Comparison of ENCODE assay signal across 18 cellular contexts in the genomic region with DNA sequence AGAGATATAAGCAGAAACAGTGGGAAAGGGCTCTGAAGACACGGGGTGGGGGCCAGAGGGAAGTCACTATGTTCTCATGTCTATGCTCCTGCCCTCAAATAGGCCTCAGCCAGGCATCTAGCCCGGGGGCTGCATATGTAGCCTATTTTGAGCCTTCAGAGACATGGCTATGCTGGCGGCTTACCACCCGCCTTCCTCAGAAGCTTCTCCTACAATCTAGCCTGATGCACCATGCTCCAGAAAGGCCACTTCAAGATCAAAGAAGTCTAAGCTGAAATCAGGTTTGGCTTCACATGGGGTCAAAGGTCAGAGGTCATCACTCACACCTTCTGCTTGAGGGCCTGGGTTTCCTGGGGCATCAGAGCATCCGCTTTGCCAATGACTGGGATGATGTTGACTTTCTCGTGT. TPM values are rescaled to one million over a fixed set of nuclear protein-coding genes. Genes with fewer than 3 reads are reported as not detected.
DNase-seq lines count a peak whose midpoint lies in the region; ATAC-seq and TF ChIP-seq lines count a peak whose summit lies in the region.
"Had no signal": no experiment of that assay in that cellular context is flagged by ENCODE, and none has a peak within 500 bp of the region (broad histone marks: within the 10 kb centered on the region; RNA-seq: fewer than 3 reads in every experiment).

No MANE protein-coding gene starts in this region.

- H3K23ac ChIP-seq in neuronal stem cell (ENCODE audit: low read depth, low read length, poor library complexity), result no peak overlapping the region

- peaks cover 24 to 26% of the 10 kb centered on the region in 2 donors for H3K4me1 ChIP-seq in neuronal stem cell (ENCODE audit: control insufficient read depth in 2 of 2, insufficient read depth in 1 of 2, low read depth in 1 of 2, low read length in 2 of 2)
- peaks cover 11% of the 10 kb centered on the region for H3K4me1 ChIP-seq in smooth muscle cell (ENCODE audit: low read depth)

- H2BK120ac ChIP-seq in neuronal stem cell (ENCODE audit: low read depth, low read length), result no peak overlapping the region

- CTCF ChIA-PET in activated CD4-positive, alpha-beta T cell treated with anti-CD3 and anti-CD28 coated beads, Interleukin-2, amount 10 ng/mL, durations not matched to agents 7 days and 5 days (lab: Charles Lee), result interaction anchor here (1.2 to 1.5 kb wide), 2 partner anchors 10 to 12 kb away, joined by 3 to 5 read pairs; no protein-coding TSS in a partner anchor

- no peaks in the 10 kb centered on the region for H3K9me3 Mint-ChIP-seq in activated CD4-positive, alpha-beta T cell treated with anti-CD3 and anti-CD28 coated beads, Interleukin-2, amount 10 ng/mL, durations not matched to agents 7 days and 5 days
- no peaks in the 10 kb centered on the region for H3K9me3 Mint-ChIP-seq in activated naive CD8-positive, alpha-beta T cell treated with anti-CD3 and anti-CD28 coated beads, Interleukin-2, amount 50 U/mL, for 24 hours

- H3K27me3 Mint-ChIP-seq in activated CD4-positive, alpha-beta T cell treated with anti-CD3 and anti-CD28 coated beads, Interleukin-2, amount 10 ng/mL, durations not matched to agents 7 days and 5 days, result no peaks in the 10 kb centered on the region
- no peaks in the 10 kb centered on the region for H3K27me3 Mint-ChIP-seq in activated naive CD8-positive, alpha-beta T cell treated with anti-CD3 and anti-CD28 coated beads, Interleukin-2, amount 50 U/mL, for 24 hours

- H3K36me3 Mint-ChIP-seq in activated CD4-positive, alpha-beta T cell treated with anti-CD3 and anti-CD28 coated beads, Interleukin-2, amount 10 ng/mL, durations not matched to agents 7 days and 5 days (ENCODE audit: low read depth), result peaks cover 43% of the 10 kb centered on the region
- H3K36me3 Mint-ChIP-seq in activated naive CD8-positive, alpha-beta T cell treated with anti-CD3 and anti-CD28 coated beads, Interleukin-2, amount 50 U/mL, for 24 hours (ENCODE audit: low read depth), result peaks cover 20% of the 10 kb centered on the region

- H2AK5ac ChIP-seq in neuronal stem cell (ENCODE audit: low read depth, low read length), result peak overlapping the region; percentile 71

- TF ChIP-seq CTCF in smooth muscle cell (IDR thresholded peaks at IDR 0.05; ENCODE audit: borderline replicate concordance, insufficient read depth, poor library complexity, severe bottlenecking), result no peak

- peaks cover 67% of the 10 kb centered on the region for H3K4me1 Mint-ChIP-seq in activated CD4-positive, alpha-beta T cell treated with anti-CD3 and anti-CD28 coated beads, Interleukin-2, amount 10 ng/mL, durations not matched to agents 7 days and 5 days
- H3K4me1 Mint-ChIP-seq in activated naive CD8-positive, alpha-beta T cell treated with anti-CD3 and anti-CD28 coated beads, Interleukin-2, amount 50 U/mL, for 24 hours, result peaks cover 62% of the 10 kb centered on the region

- H3K27ac Mint-ChIP-seq in activated CD4-positive, alpha-beta T cell treated with anti-CD3 and anti-CD28 coated beads, Interleukin-2, amount 10 ng/mL, durations not matched to agents 7 days and 5 days, result peak overlapping the region; percentile 90
- H3K27ac Mint-ChIP-seq in activated naive CD8-positive, alpha-beta T cell treated with anti-CD3 and anti-CD28 coated beads, Interleukin-2, amount 50 U/mL, for 24 hours, result peak overlapping the region; percentile 96

- H3K9me3 ChIP-seq in KOPT-K1 (ENCODE audit: insufficient read depth, low read length, poor library complexity, severe bottlenecking) (no peaks in the 10 kb centered on the region), neuronal stem cell (replicated peaks in 1 of 2; ENCODE audit: control insufficient read depth in 2 of 2, insufficient read depth in 1 of 2, low read depth in 1 of 2, low read length in 2 of 2) (no peaks in the 10 kb centered on the region), smooth muscle cell (replicated peaks; ENCODE audit: low read depth) (no peaks in the 10 kb centered on the region)
- H3K9me3 ChIP-seq: body of pancreas had no signal

- no peak for DNase-seq in activated CD4-positive, alpha-beta T cell treated with anti-CD3 and anti-CD28 coated beads, Interleukin-2, amount 10 ng/mL, durations not matched to agents 7 days and 5 days
- no peak for DNase-seq in activated CD4-positive, alpha-beta T cell treated with anti-CD3 and anti-CD28 coated beads, Interleukin-2, amount 50 U/mL, for 48 hours
- no peak for DNase-seq in activated naive CD8-positive, alpha-beta T cell treated with anti-CD3 and anti-CD28 coated beads, Interleukin-2, amount 50 U/mL, for 24 hours
- DNase-seq in neuronal stem cell (ENCODE audit: low spot score), result no peak
- no peak for DNase-seq in smooth muscle cell (lab: John Stamatoyannopoulos, UW; ENCODE audit: unreplicated experiment)
- DNase-seq: body of pancreas; hippocampal formation; NCI-H1105; NCI-H446 treated with DMSO at 0.1 percent for 48 hours; PC-9; stimulated activated CD4-positive, alpha-beta T cell treated with anti-CD3 and anti-CD28 coated beads, Interleukin-4, amount 100 ng/mL, for 24 hours had no signal

- peak overlapping the region; percentile 90 for H3K4me3 Mint-ChIP-seq in activated CD4-positive, alpha-beta T cell treated with anti-CD3 and anti-CD28 coated beads, Interleukin-2, amount 10 ng/mL, durations not matched to agents 7 days and 5 days
- H3K4me3 Mint-ChIP-seq in activated naive CD8-positive, alpha-beta T cell treated with anti-CD3 and anti-CD28 coated beads, Interleukin-2, amount 50 U/mL, for 24 hours, result peak overlapping the region; percentile 90

- peak overlapping the region; percentile 98 for H3K27ac ChIP-seq in KOPT-K1 (ENCODE audit: low read depth, low read length, poor library complexity, severe bottlenecking)
- H3K27ac ChIP-seq in neuronal stem cell (replicated peaks; ENCODE audit: low read length), result peak overlapping the region; percentile 22
- no peak overlapping the region for H3K27ac ChIP-seq in smooth muscle cell (ENCODE audit: low read depth)
- H3K27ac ChIP-seq: body of pancreas, PC-9, VCaP had no signal

- H4K91ac ChIP-seq in neuronal stem cell (ENCODE audit: low read depth, low read length, poor library complexity), result no peak overlapping the region

- peak overlapping the region; percentile 4 for H4K8ac ChIP-seq in neuronal stem cell (ENCODE audit: low read depth, low read length)

- no peak overlapping the region for H3K4me2 ChIP-seq in neuronal stem cell (ENCODE audit: insufficient read depth, low read length, poor library complexity, severe bottlenecking)
- no peak overlapping the region for H3K4me2 ChIP-seq in smooth muscle cell
- H3K4me2 ChIP-seq: PC-9 had no signal

- H2BK15ac ChIP-seq in neuronal stem cell (ENCODE audit: low read length), result no peak overlapping the region

- H3K4me3 ChIP-seq in neuronal stem cell (ENCODE audit: low read length in 2 of 2) (no peak overlapping the region), smooth muscle cell (no peak overlapping the region)
- H3K4me3 ChIP-seq: body of pancreas, PC-9 had no signal

- H3F3A ChIP-seq in smooth muscle cell (ENCODE audit: low read depth), result no peaks in the 10 kb centered on the region

- H3K4ac ChIP-seq in neuronal stem cell (ENCODE audit: low read length), result no peak overlapping the region

- H3K14ac ChIP-seq in neuronal stem cell (ENCODE audit: low read length), result no peak overlapping the region

- H2BK12ac ChIP-seq in neuronal stem cell (ENCODE audit: low read length), result no peak overlapping the region

- H3K9ac ChIP-seq in neuronal stem cell (ENCODE audit: low read depth, low read length, poor library complexity), result no peak overlapping the region
- no peak overlapping the region for H3K9ac ChIP-seq in smooth muscle cell (ENCODE audit: low read depth)

- H3K27me3 ChIP-seq in neuronal stem cell (ENCODE audit: control insufficient read depth in 3 of 3, insufficient read depth in 3 of 3, low read depth in 1 of 3, low read length in 3 of 3) (no peaks in the 10 kb centered on the region), smooth muscle cell (ENCODE audit: low read depth) (no peaks in the 10 kb centered on the region)
- H3K27me3 ChIP-seq: body of pancreas had no signal

- H2AFZ ChIP-seq in neuronal stem cell (ENCODE audit: low read length) (no peak overlapping the region), smooth muscle cell (ENCODE audit: low read depth) (no peak overlapping the region)
- H2AFZ ChIP-seq: PC-9 had no signal

- H3K79me2 ChIP-seq in smooth muscle cell (ENCODE audit: low read depth), result no peaks in the 10 kb centered on the region

- peaks cover 5% of the 10 kb centered on the region for H3K79me1 ChIP-seq in neuronal stem cell (ENCODE audit: low read depth, low read length)

- no peak overlapping the region for H3K18ac ChIP-seq in neuronal stem cell (ENCODE audit: low read length)

- WGBS in neuronal stem cell (ENCODE audit: extremely low coverage in 2 of 2, insufficient read length in 2 of 2, insufficient replicate concordance in 1 of 2), 2 donors, result no CpG with 5 or more reads among the region's 6 CpGs
- 93% methylated on average over 6 of the region's 6 CpGs for WGBS in smooth muscle cell (ENCODE audit: low lambda C conversion rate)

- peak overlapping the region; percentile 59 for H2BK5ac ChIP-seq in neuronal stem cell (ENCODE audit: low read length)

- H3K36me3 ChIP-seq in KOPT-K1 (ENCODE audit: insufficient read depth, low read length), result peaks cover 25% of the 10 kb centered on the region
- H3K36me3 ChIP-seq in neuronal stem cell (replicated peaks in 1 of 2; ENCODE audit: control insufficient read depth in 2 of 2, insufficient read depth in 2 of 2, low read length in 2 of 2), result peaks cover 0 to 11% of the 10 kb centered on the region in 2 donors
- no peaks in the 10 kb centered on the region for H3K36me3 ChIP-seq in smooth muscle cell (ENCODE audit: low read depth)

- H4K20me1 ChIP-seq in smooth muscle cell (ENCODE audit: low read depth), result peaks cover 5% of the 10 kb centered on the region

- ATAC-seq in activated naive CD8-positive, alpha-beta T cell treated with anti-CD3 and anti-CD28 coated beads, Interleukin-2, amount 50 U/mL, for 24 hours, result no peak
- ATAC-seq in GM18870 (IDR thresholded peaks at IDR 0.05; ENCODE audit: unreplicated experiment) (no peak), GM19455 (IDR thresholded peaks at IDR 0.05; ENCODE audit: unreplicated experiment) (no peak)
- ATAC-seq: body of pancreas, left lobe of liver, right cardiac atrium had no signal

- POLR2A ChIA-PET in activated CD4-positive, alpha-beta T cell treated with anti-CD3 and anti-CD28 coated beads, Interleukin-2, amount 10 ng/mL, durations not matched to agents 7 days and 5 days (lab: Charles Lee), result no interaction called here

RNA-seq across cellular contexts. Expression of gene SEPTIN1, which starts 1.6 kb away (rescaled TPM):
- total RNA-seq in activated CD4-positive, alpha-beta T cell treated with anti-CD3 and anti-CD28 coated beads, Interleukin-2, amount 10 ng/mL, durations not matched to agents 7 days and 5 days, result 100 to 1,000 TPM; 383 to 413 TPM
- 3.9 TPM for polyA plus RNA-seq in neuronal stem cell (2013, experiment 1 of 2)
- 3.4 TPM for polyA plus RNA-seq in neuronal stem cell (2013, experiment 2 of 2)
- total RNA-seq in smooth muscle cell, result 0.27 TPM in 1 of 2 replicates, not detected in the other
- polyA plus RNA-seq in smooth muscle cell, result 2.8 and 3.7 TPM in 2 replicates

RNA-seq across cellular contexts. Expression of gene MYL11, which starts 6.2 kb away (rescaled TPM):
- not detected for total RNA-seq in activated CD4-positive, alpha-beta T cell treated with anti-CD3 and anti-CD28 coated beads, Interleukin-2, amount 10 ng/mL, durations not matched to agents 7 days and 5 days
- polyA plus RNA-seq in neuronal stem cell (2013, experiment 1 of 2), result 4.7 TPM
- 4.6 TPM for polyA plus RNA-seq in neuronal stem cell (2013, experiment 2 of 2)
- not detected in 2 replicates for total RNA-seq in smooth muscle cell
- polyA plus RNA-seq in smooth muscle cell, result 3.6 and 8.2 TPM in 2 replicates
- total RNA-seq: A673, body of pancreas, left lobe of liver had no signal

RNA-seq across cellular contexts. Expression of gene TBC1D10B, which starts 10.5 kb away (rescaled TPM):
- 10 to 100 TPM; 63.9 to 69.9 TPM for total RNA-seq in activated CD4-positive, alpha-beta T cell treated with anti-CD3 and anti-CD28 coated beads, Interleukin-2, amount 10 ng/mL, durations not matched to agents 7 days and 5 days
- polyA plus RNA-seq in neuronal stem cell (2013, experiment 1 of 2), result 18.4 TPM
- 16.8 TPM for polyA plus RNA-seq in neuronal stem cell (2013, experiment 2 of 2)
- total RNA-seq in smooth muscle cell, result 12.7 and 17.7 TPM in 2 replicates
- 37.1 and 37.4 TPM in 2 replicates for polyA plus RNA-seq in smooth muscle cell

RNA-seq across cellular contexts. Expression of gene ZNF48, which starts 14.4 kb away (rescaled TPM):
- 10 to 100 TPM; 13.7 to 13.9 TPM for total RNA-seq in activated CD4-positive, alpha-beta T cell treated with anti-CD3 and anti-CD28 coated beads, Interleukin-2, amount 10 ng/mL, durations not matched to agents 7 days and 5 days
- polyA plus RNA-seq in neuronal stem cell (2013, experiment 1 of 2), result 22.2 TPM
- 21.3 TPM for polyA plus RNA-seq in neuronal stem cell (2013, experiment 2 of 2)
- 7.7 and 9.3 TPM in 2 replicates for total RNA-seq in smooth muscle cell
- polyA plus RNA-seq in smooth muscle cell, result 8.0 and 10.3 TPM in 2 replicates

RNA-seq across cellular contexts. Expression of gene CD2BP2, which starts 25.7 kb away (rescaled TPM):
- 10 to 100 TPM; 51.8 to 65.0 TPM for total RNA-seq in activated CD4-positive, alpha-beta T cell treated with anti-CD3 and anti-CD28 coated beads, Interleukin-2, amount 10 ng/mL, durations not matched to agents 7 days and 5 days
- polyA plus RNA-seq in neuronal stem cell (2013, experiment 1 of 2), result 31.1 TPM
- polyA plus RNA-seq in neuronal stem cell (2013, experiment 2 of 2), result 30.6 TPM
- total RNA-seq in smooth muscle cell, result 30.3 and 33.3 TPM in 2 replicates
- polyA plus RNA-seq in smooth muscle cell, result 42.0 and 43.5 TPM in 2 replicates

Comparison
In these comparisons a context has a peak if more than half of its experiments do, and no peak if none do; other contexts are left out.
1. RNA of gene SEPTIN1, which starts 1.6 kb away (total RNA-seq): 383 to 413 TPM in activated CD4-positive, alpha-beta T cell treated with anti-CD3 and anti-CD28 coated beads, Interleukin-2, amount 10 ng/mL, durations not matched to agents 7 days and 5 days; 0.27 TPM in smooth muscle cell; every median in the first group is over 100 times any median in the second.